ENCODE assay signal across 16 cellular contexts in the genomic region with DNA sequence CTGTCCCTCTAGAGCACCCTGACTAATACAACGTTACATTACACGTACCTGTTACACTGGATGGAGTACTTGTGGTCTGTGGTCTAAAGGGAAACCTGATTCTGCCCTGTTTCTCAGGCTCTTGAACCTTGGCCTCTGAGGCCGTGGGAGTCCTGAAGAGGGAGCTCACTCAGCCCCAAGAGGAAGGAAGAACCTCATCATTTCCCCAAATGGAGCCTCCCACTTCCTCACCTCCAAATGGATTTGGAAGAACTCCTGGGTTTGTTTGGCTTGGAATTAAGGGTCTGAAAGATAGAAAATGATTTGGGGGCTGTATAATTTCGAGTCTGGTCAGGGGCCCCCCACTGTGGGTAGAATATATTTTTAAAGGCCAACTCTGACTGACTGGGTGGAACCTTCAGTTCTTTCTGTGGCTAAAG.
A peak's percentile ranks its signal among the peaks of the same experiment; 100 is the strongest.
DNase-seq lines count a peak whose midpoint lies in the region; ATAC-seq, FAIRE-seq and TF ChIP-seq lines count a peak whose summit lies in the region.
"Had no signal": no experiment of that assay in that cellular context is flagged by ENCODE, and none has a peak within 500 bp of the region (broad histone marks: within the 10 kb centered on the region; RNA-seq: fewer than 3 reads in every experiment).

No MANE protein-coding gene starts in this region.

- no peak overlapping the region for H3K9ac ChIP-seq in GM12878 (ENCODE audit: control insufficient read depth, insufficient read depth, low read length)
- H3K9ac ChIP-seq: BLaER1 treated with 17β-estradiol and CSF1 and Interleukin-3, amounts not matched to agents 10 nM and 100 nM had no signal

- WGBS in GM12878 (ENCODE audit: insufficient coverage, insufficient replicate concordance, low lambda C conversion rate, missing lambda C conversion rate), result 52% methylated on average over 4 of the region's 4 CpGs

- no peak overlapping the region for H3K4me2 ChIP-seq in GM12878 (ENCODE audit: control insufficient read depth, insufficient read depth)
- H3K4me2 ChIP-seq: GM23338 had no signal

- peak; percentile 51 for ATAC-seq in GM18867 (IDR thresholded peaks at IDR 0.05; ENCODE audit: unreplicated experiment)
- peak; percentile 74 for ATAC-seq in GM21381 (IDR thresholded peaks at IDR 0.05; ENCODE audit: unreplicated experiment)
- peak; percentile 53 for ATAC-seq in HG03064 (IDR thresholded peaks at IDR 0.05; ENCODE audit: low read depth, unreplicated experiment)
- ATAC-seq in GM12878, result peak; percentile 82
- no peak for ATAC-seq in HG03354 (IDR thresholded peaks at IDR 0.05; ENCODE audit: poor library complexity, severe bottlenecking, unreplicated experiment)
- ATAC-seq: GM23338, lower lobe of right lung had no signal

- TF ChIP-seq RAD21 in GM12878 (IDR thresholded peaks at IDR 0.05; ENCODE audit: insufficient read depth, low read depth, low read length), result no peak

- CTCF ChIA-PET in GM12878 (lab: Yijun Ruan, JAX), result interaction anchor here (0.5 to 9.2 kb wide), 7 partner anchors 16 to 183 kb away, joined by 3 to 101 read pairs (median 3); no protein-coding TSS in a partner anchor

- H3K4me1 ChIP-seq in GM12878 (ENCODE audit: control insufficient read depth, insufficient read depth, low read length), result peaks cover 7% of the 10 kb centered on the region

- no TSS peak for BruUV-seq in GM12878 (replicated peaks; lab: Mats Ljungman, UMichigan)

- H3K27me3 ChIP-seq in GM12878 (replicated peaks in 1 of 2; ENCODE audit: control insufficient read depth in 2 of 2, insufficient read depth in 2 of 2, low read length in 1 of 2), result no peaks in the 10 kb centered on the region
- H3K27me3 ChIP-seq: BLaER1 treated with 17β-estradiol and CSF1 and Interleukin-3, amounts not matched to agents 10 nM and 100 nM had no signal

- no peak for TF ChIP-seq POLR2A in GM12878 (IDR thresholded peaks at IDR 0.05; ENCODE audit: low read depth, low read length)

- no peaks in the 10 kb centered on the region for H3K79me2 ChIP-seq in GM12878 (ENCODE audit: control insufficient read depth, insufficient read depth, low read length)

- 0 out of 4 replicates have a peak, but pooled peaks of 1 of the 2 experiments have one; percentile 22 for TF ChIP-seq EP300 in GM12878 (IDR thresholded peaks at IDR 0.05; ENCODE audit: borderline replicate concordance in 1 of 2, control insufficient read depth in 1 of 2, low read depth in 2 of 2, low read length in 2 of 2)

- peak; percentile 59 for FAIRE-seq in GM12878 (lab: Jason Lieb, UNC)

- intact Hi-C loops in GM12878 (cut with micrococcal nuclease; ENCODE audit: unreplicated experiment), result loop anchor here (5.0 kb wide), 1 partner anchor 203 kb away; no protein-coding TSS in a partner anchor

- RAD21 ChIA-PET in GM12878 (lab: Charles Lee; ENCODE audit: unreplicated experiment), result interaction anchor here (0.6 to 9.4 kb wide), 10 partner anchors 9 to 389 kb away, joined by 3 to 229 read pairs (median 6); no protein-coding TSS in a partner anchor

- H3K36me3 ChIP-seq in GM12878 (ENCODE audit: control insufficient read depth in 2 of 2, insufficient read depth in 2 of 2, low read length in 1 of 2), result no peaks in the 10 kb centered on the region
- H3K36me3 ChIP-seq: lower lobe of right lung had no signal

- POLR2A ChIA-PET in GM12878 (lab: Charles Lee), result interaction anchor here (0.6 to 11.3 kb wide), 5 partner anchors 9 to 240 kb away, joined by 3 to 98 read pairs (median 4); no protein-coding TSS in a partner anchor

- no peak overlapping the region for H3K27ac ChIP-seq in GM12878 (ENCODE audit: control insufficient read depth, insufficient read depth)
- H3K27ac ChIP-seq: HL-60, SK-N-MC, VCaP had no signal

- SMC1A ChIA-PET in GM12878 (lab: Charles Lee; ENCODE audit: uncharacterized antibody, unreplicated experiment), result interaction anchor here (0.7 to 12.0 kb wide), 15 partner anchors 8 to 298 kb away, joined by 3 to 307 read pairs (median 6); no protein-coding TSS in a partner anchor

- in situ Hi-C loops in GM12878 (cut with MboI), result no loop called here

- no peaks in the 10 kb centered on the region for H4K20me1 ChIP-seq in GM12878 (ENCODE audit: control insufficient read depth, insufficient read depth)
- H4K20me1 ChIP-seq: BLaER1 treated with 17β-estradiol and CSF1 and Interleukin-3, amounts not matched to agents 10 nM and 100 nM had no signal

- H3K4me3 ChIP-seq in GM12878, result no peak overlapping the region
- H3K4me3 ChIP-seq: BLaER1 treated with 17β-estradiol and CSF1 and Interleukin-3, amounts not matched to agents 10 nM and 100 nM; GM23338; lower lobe of right lung; SK-N-MC had no signal

- peak; percentile 64 for DNase-seq in GM12878 (ENCODE audit: low read depth, low spot score)
- DNase-seq in dedifferentiated amniotic fluid mesenchymal stem cell (ENCODE audit: extremely low spot score), result no peak
- DNase-seq in DMS79 (lab: John Stamatoyannopoulos, UW), result no peak
- DNase-seq: activated naive CD8-positive, alpha-beta T cell treated with anti-CD3 and anti-CD28 coated beads, Interleukin-2, amount 10 ng/mL, durations not matched to agents 7 days and 5 days; cerebellar nuclear complex; lower lobe of right lung; NCI-H2081 treated with DMSO at 0.1 percent for 48 hours had no signal

- H3K9me3 ChIP-seq in GM12878 (replicated peaks; ENCODE audit: control insufficient read depth, insufficient read depth, low read length), result no peaks in the 10 kb centered on the region
- H3K9me3 ChIP-seq: lower lobe of right lung had no signal

- H2AFZ ChIP-seq in GM12878 (ENCODE audit: control insufficient read depth, low read depth, low read length), result no peak overlapping the region
- H2AFZ ChIP-seq: GM23338 had no signal

- TF ChIP-seq CTCF in GM12878 (IDR thresholded peaks at IDR 0.05 in 2 of 3, conservative IDR thresholded peaks at IDR 0.05 in 1 of 3; ENCODE audit: control insufficient read depth in 2 of 3, extremely low read depth in 1 of 3, insufficient read depth in 1 of 3, low read depth in 3 of 3, low read length in 3 of 3), result no peak

TF ChIP-seq in GM12878, 131 proteins besides CTCF, POLR2A, EP300 and RAD21 (continues in another document):
- TF ChIP-seq RUNX3 (IDR thresholded peaks at IDR 0.05; ENCODE audit: low read length) (peak; percentile 88), IKZF1 (conservative IDR thresholded peaks at IDR 0.05) (peak; percentile 94), DPF2 (IDR thresholded peaks at IDR 0.05) (peak; percentile 64), BCL11A (IDR thresholded peaks at IDR 0.05; ENCODE audit: low read depth, low read length) (0 out of 2 replicates have a peak, but pooled peaks have one; percentile 7), MEF2B (IDR thresholded peaks at IDR 0.05; ENCODE audit: partially characterized antibody, poor library complexity, severe bottlenecking) (peak; percentile 51)
- TF ChIP-seq, protein P1, sequence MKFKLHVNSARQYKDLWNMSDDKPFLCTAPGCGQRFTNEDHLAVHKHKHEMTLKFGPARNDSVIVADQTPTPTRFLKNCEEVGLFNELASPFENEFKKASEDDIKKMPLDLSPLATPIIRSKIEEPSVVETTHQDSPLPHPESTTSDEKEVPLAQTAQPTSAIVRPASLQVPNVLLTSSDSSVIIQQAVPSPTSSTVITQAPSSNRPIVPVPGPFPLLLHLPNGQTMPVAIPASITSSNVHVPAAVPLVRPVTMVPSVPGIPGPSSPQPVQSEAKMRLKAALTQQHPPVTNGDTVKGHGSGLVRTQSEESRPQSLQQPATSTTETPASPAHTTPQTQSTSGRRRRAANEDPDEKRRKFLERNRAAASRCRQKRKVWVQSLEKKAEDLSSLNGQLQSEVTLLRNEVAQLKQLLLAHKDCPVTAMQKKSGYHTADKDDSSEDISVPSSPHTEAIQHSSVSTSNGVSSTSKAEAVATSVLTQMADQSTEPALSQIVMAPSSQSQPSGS (IDR thresholded peaks at IDR 0.05; ENCODE audit: low read length), result 0 out of 2 replicates have a peak, but pooled peaks have one; percentile 32
- TF ChIP-seq, protein P2, sequence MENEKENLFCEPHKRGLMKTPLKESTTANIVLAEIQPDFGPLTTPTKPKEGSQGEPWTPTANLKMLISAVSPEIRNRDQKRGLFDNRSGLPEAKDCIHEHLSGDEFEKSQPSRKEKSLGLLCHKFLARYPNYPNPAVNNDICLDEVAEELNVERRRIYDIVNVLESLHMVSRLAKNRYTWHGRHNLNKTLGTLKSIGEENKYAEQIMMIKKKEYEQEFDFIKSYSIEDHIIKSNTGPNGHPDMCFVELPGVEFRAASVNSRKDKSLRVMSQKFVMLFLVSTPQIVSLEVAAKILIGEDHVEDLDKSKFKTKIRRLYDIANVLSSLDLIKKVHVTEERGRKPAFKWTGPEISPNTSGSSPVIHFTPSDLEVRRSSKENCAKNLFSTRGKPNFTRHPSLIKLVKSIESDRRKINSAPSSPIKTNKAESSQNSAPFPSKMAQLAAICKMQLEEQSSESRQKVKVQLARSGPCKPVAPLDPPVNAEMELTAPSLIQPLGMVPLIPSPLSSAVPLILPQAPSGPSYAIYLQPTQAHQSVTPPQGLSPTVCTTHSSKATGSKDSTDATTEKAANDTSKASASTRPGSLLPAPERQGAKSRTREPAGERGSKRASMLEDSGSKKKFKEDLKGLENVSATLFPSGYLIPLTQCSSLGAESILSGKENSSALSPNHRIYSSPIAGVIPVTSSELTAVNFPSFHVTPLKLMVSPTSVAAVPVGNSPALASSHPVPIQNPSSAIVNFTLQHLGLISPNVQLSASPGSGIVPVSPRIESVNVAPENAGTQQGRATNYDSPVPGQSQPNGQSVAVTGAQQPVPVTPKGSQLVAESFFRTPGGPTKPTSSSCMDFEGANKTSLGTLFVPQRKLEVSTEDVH (IDR thresholded peaks at IDR 0.05; ENCODE audit: low read depth, partially characterized antibody), result peak; percentile 18
